In genomic region chr16:80466024-80466986, GRCh38 we compare ENCODE assay signal across 1 cellular context.
TF ChIP-seq lines count a peak whose summit lies in the region.

No MANE protein-coding gene starts in this region.

TF ChIP-seq in HepG2, 621 proteins besides CTCF, POLR2A, EP300 and RAD21 (continued from another document and continues in another):
- TF ChIP-seq ZNF382 (CRISPR knock-in tag; IDR thresholded peaks at IDR 0.05; ENCODE audit: borderline replicate concordance) (no peak), ZNF160 (CRISPR knock-in tag; IDR thresholded peaks at IDR 0.05) (no peak), ZNF672 (CRISPR knock-in tag; IDR thresholded peaks at IDR 0.05) (no peak), ZNF234 (CRISPR knock-in tag; conservative IDR thresholded peaks at IDR 0.05) (no peak), MIER3 (CRISPR knock-in tag; IDR thresholded peaks at IDR 0.05; ENCODE audit: borderline replicate concordance) (0 out of 2 replicates have a peak, but pooled peaks have one; percentile 20), HOXA3 (CRISPR knock-in tag; IDR thresholded peaks at IDR 0.05) (peak; percentile 50; the same call in 1 of the 2 replicates), NRL (CRISPR knock-in tag; IDR thresholded peaks at IDR 0.05; ENCODE audit: borderline replicate concordance) (no peak), DDIT3 (CRISPR knock-in tag; IDR thresholded peaks at IDR 0.05) (no peak), ZNF512B (CRISPR knock-in tag; IDR thresholded peaks at IDR 0.05; ENCODE audit: borderline replicate concordance) (peak; percentile 63; the same call in 1 of the 2 replicates), PREB (CRISPR knock-in tag; IDR thresholded peaks at IDR 0.05) (no peak), ZNF30 (CRISPR knock-in tag; IDR thresholded peaks at IDR 0.05) (no peak), REST (IDR thresholded peaks at IDR 0.05; ENCODE audit: borderline replicate concordance in 1 of 2, low read depth in 1 of 2, low read length in 2 of 2) (no peak), ZFP36 (IDR thresholded peaks at IDR 0.05; ENCODE audit: borderline replicate concordance, low read depth, low read length, partially characterized antibody) (peak; percentile 51), ZFP90 (CRISPR knock-in tag; IDR thresholded peaks at IDR 0.05; ENCODE audit: borderline replicate concordance) (no peak), NFIB (CRISPR knock-in tag; IDR thresholded peaks at IDR 0.05; ENCODE audit: borderline replicate concordance) (no peak), ZNF383 (CRISPR knock-in tag; IDR thresholded peaks at IDR 0.05; ENCODE audit: borderline replicate concordance) (no peak), PHF20 (CRISPR knock-in tag; IDR thresholded peaks at IDR 0.05) (no peak), BRF2 (CRISPR knock-in tag; IDR thresholded peaks at IDR 0.05) (no peak), PRDM15 (CRISPR knock-in tag; IDR thresholded peaks at IDR 0.05) (no peak), ZNF3 (CRISPR knock-in tag; IDR thresholded peaks at IDR 0.05) (no peak), ZNF282 (IDR thresholded peaks at IDR 0.05; ENCODE audit: partially characterized antibody) (no peak), ZSCAN30 (CRISPR knock-in tag; IDR thresholded peaks at IDR 0.05) (no peak), RORA (CRISPR knock-in tag; IDR thresholded peaks at IDR 0.05) (no peak), SRF (IDR thresholded peaks at IDR 0.05; ENCODE audit: low read depth, low read length) (no peak), ZNF124 (CRISPR knock-in tag; IDR thresholded peaks at IDR 0.05) (peak; percentile 35), ATF7-NPFF (CRISPR knock-in tag; IDR thresholded peaks at IDR 0.05; ENCODE audit: low read depth) (no peak), ZMYM3 (CRISPR knock-in tag; IDR thresholded peaks at IDR 0.05) (0 out of 2 replicates have a peak, but pooled peaks have one; percentile 29), MXD1 (CRISPR knock-in tag; IDR thresholded peaks at IDR 0.05) (no peak), CENPX (CRISPR knock-in tag; IDR thresholded peaks at IDR 0.05) (no peak), ZNF616 (CRISPR knock-in tag; IDR thresholded peaks at IDR 0.05; ENCODE audit: low read depth) (no peak), HNRNPUL1 (IDR thresholded peaks at IDR 0.05; ENCODE audit: low read depth, low read length) (no peak), FOSL2 (CRISPR knock-in tag; IDR thresholded peaks at IDR 0.05) (no peak), RBM39 (IDR thresholded peaks at IDR 0.05; ENCODE audit: low read depth, low read length, poor library complexity, severe bottlenecking) (no peak), ZNF841 (CRISPR knock-in tag; IDR thresholded peaks at IDR 0.05; ENCODE audit: borderline replicate concordance) (no peak), SKIL (CRISPR knock-in tag; IDR thresholded peaks at IDR 0.05; ENCODE audit: borderline replicate concordance) (no peak), ZNF607 (CRISPR knock-in tag; IDR thresholded peaks at IDR 0.05; ENCODE audit: borderline replicate concordance) (0 out of 2 replicates have a peak, but pooled peaks have one; percentile 44), ZNF879 (CRISPR knock-in tag; IDR thresholded peaks at IDR 0.05) (no peak)
- TF ChIP-seq, protein P1, sequence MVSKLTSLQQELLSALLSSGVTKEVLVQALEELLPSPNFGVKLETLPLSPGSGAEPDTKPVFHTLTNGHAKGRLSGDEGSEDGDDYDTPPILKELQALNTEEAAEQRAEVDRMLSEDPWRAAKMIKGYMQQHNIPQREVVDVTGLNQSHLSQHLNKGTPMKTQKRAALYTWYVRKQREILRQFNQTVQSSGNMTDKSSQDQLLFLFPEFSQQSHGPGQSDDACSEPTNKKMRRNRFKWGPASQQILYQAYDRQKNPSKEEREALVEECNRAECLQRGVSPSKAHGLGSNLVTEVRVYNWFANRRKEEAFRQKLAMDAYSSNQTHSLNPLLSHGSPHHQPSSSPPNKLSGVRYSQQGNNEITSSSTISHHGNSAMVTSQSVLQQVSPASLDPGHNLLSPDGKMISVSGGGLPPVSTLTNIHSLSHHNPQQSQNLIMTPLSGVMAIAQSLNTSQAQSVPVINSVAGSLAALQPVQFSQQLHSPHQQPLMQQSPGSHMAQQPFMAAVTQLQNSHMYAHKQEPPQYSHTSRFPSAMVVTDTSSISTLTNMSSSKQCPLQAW (CRISPR knock-in tag; IDR thresholded peaks at IDR 0.05): peak; percentile 79; the same call in 1 of the 2 replicates
- TF ChIP-seq, protein P2, sequence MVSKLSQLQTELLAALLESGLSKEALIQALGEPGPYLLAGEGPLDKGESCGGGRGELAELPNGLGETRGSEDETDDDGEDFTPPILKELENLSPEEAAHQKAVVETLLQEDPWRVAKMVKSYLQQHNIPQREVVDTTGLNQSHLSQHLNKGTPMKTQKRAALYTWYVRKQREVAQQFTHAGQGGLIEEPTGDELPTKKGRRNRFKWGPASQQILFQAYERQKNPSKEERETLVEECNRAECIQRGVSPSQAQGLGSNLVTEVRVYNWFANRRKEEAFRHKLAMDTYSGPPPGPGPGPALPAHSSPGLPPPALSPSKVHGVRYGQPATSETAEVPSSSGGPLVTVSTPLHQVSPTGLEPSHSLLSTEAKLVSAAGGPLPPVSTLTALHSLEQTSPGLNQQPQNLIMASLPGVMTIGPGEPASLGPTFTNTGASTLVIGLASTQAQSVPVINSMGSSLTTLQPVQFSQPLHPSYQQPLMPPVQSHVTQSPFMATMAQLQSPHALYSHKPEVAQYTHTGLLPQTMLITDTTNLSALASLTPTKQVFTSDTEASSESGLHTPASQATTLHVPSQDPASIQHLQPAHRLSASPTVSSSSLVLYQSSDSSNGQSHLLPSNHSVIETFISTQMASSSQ (IDR thresholded peaks at IDR 0.05; ENCODE audit: low read depth): no peak
- TF ChIP-seq, protein P2 (CRISPR knock-in tag; IDR thresholded peaks at IDR 0.05; ENCODE audit: borderline replicate concordance): no peak
